In the genomic region with DNA sequence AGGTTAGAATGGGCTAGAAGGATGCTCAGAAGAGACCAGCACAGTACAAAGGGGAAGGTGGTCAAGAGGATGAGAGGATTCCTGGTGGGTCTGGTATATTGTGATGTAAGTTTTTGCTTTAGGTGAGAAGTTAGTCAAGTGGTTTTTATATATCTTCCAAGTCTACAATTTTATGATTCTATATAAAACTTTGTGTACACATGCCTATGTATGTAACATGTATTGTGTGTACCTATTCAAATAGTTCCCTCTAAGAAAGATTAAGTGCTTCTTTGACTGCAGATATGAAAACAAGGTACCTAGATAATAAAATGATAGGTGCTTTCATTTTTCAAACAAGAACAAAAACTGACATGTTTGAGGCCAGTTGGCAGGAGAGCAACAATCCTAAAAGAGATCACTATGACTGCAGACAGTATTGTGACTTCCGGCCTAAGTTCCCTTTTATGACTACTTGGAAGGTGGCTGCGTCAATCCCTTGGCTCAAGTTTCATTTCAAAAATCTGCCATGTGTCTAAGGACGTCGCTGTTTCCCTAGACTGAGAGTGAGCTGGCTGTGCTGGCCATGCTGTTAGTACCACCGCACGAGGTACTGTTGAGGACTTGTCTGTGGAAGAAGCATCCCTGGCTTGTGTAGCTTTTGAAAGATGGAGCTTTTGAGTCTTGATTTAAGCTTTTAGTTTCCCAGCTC, we compare ENCODE assay signal across 8 cellular contexts.
DNase-seq lines count a peak whose midpoint lies in the region; ATAC-seq and TF ChIP-seq lines count a peak whose summit lies in the region.

No MANE protein-coding gene starts in this region.

- H3K36me3 ChIP-seq in HEK293 (ENCODE audit: control insufficient read depth in 2 of 2, insufficient read depth in 1 of 2, low read length in 2 of 2) (no peaks in the 10 kb centered on the region; a peak in 1 of 3 replicates), heart right ventricle (peaks cover 0 to 8% (median 0%) of the 10 kb centered on the region in 9 donors), thymus (ENCODE audit: control insufficient read depth, insufficient read depth) (no peaks in the 10 kb centered on the region), WERI-Rb-1 (no peaks in the 10 kb centered on the region; the same call in 1 of the 2 replicates)

- no peak overlapping the region for H3K27ac ChIP-seq in HEK293 (ENCODE audit: extremely low read depth, low read depth, low read length)
- H3K27ac ChIP-seq in heart right ventricle: peak overlapping the region in 4 of 10 donors; percentile 35 to 75 (median 47)
- peak overlapping the region; percentile 58 for H3K27ac ChIP-seq in thymus (ENCODE audit: low read depth)
- H3K27ac ChIP-seq in WERI-Rb-1: no peak overlapping the region

- H3K4me3 ChIP-seq in HEK293 (ENCODE audit: low read depth, low read length): no peak overlapping the region
- H3K4me3 ChIP-seq in heart right ventricle: no peak overlapping the region
- no peak overlapping the region for H3K4me3 ChIP-seq in thymus (ENCODE audit: low read length)
- H3K4me3 ChIP-seq in WERI-Rb-1 (ENCODE audit: low read depth, low read length): no peak overlapping the region

- ATAC-seq in GM18499 (IDR thresholded peaks at IDR 0.05; ENCODE audit: insufficient read depth, unreplicated experiment) (peak; percentile 61), heart right ventricle (peak in 7 of 8 donors; percentile 74 to 87 (median 78))

- POLR2A ChIA-PET in HEK293 (lab: Yijun Ruan, JAX): no interaction called here

- peak; percentile 90 to 92 for DNase-seq in NOMO-1 (lab: John Stamatoyannopoulos, UW; ENCODE audit: unreplicated experiment in 2 of 2)
- DNase-seq in heart right ventricle: peak in 1 of 2 donors; percentile 43
- DNase-seq in iPS-NIHi7 (ENCODE audit: extremely low spot score): no peak
- no peak for DNase-seq in WERI-Rb-1
- DNase-seq in NCI-H510A (lab: John Stamatoyannopoulos, UW): no peak

- H3K4me1 ChIP-seq in HEK293 (ENCODE audit: control insufficient read depth, insufficient read depth, low read length) (no peaks in the 10 kb centered on the region), heart right ventricle (peaks cover 0 to 16% (median 0%) of the 10 kb centered on the region in 9 donors), thymus (ENCODE audit: control insufficient read depth, insufficient read depth, low read length) (no peaks in the 10 kb centered on the region)

- H3K27me3 ChIP-seq in heart right ventricle (no peaks in the 10 kb centered on the region), thymus (ENCODE audit: control insufficient read depth, insufficient read depth) (no peaks in the 10 kb centered on the region), WERI-Rb-1 (ENCODE audit: insufficient read depth, low read depth, severe bottlenecking) (no peaks in the 10 kb centered on the region)

- intact Hi-C loops in heart right ventricle (cut with DNase I): no loop called here

- 69 to 84% methylated on average over 6 of the region's 6 CpGs for WGBS in heart right ventricle, 2 donors
- WGBS in thymus: 40% methylated on average over 6 of the region's 6 CpGs

- TF ChIP-seq CTCF in HEK293 (tag by site-specific recombination; IDR thresholded peaks at IDR 0.05) (no peak), heart right ventricle (IDR thresholded peaks at IDR 0.05) (peak in 1 of 9 donors; percentile 12), WERI-Rb-1 (IDR thresholded peaks at IDR 0.05; ENCODE audit: low read depth, low read length) (no peak)

- H3K9me3 ChIP-seq in HEK293 (ENCODE audit: control insufficient read depth, insufficient read depth, low read depth, low read length) (no peaks in the 10 kb centered on the region), heart right ventricle (no peaks in the 10 kb centered on the region), thymus (ENCODE audit: control insufficient read depth) (no peaks in the 10 kb centered on the region), WERI-Rb-1 (ENCODE audit: severe bottlenecking) (no peaks in the 10 kb centered on the region)

- CTCF ChIA-PET in HEK293 (lab: Yijun Ruan, JAX): interaction anchor here (0.6 kb wide), 1 partner anchor 20 kb away, joined by 4 read pairs; no protein-coding TSS in a partner anchor

TF ChIP-seq in HEK293, 187 proteins besides CTCF, POLR2A, EP300 and RAD21:
- TF ChIP-seq ZNF211 (tag by site-specific recombination; IDR thresholded peaks at IDR 0.05; ENCODE audit: low read depth): no peak
- no peak for TF ChIP-seq ZNF248 (tag by site-specific recombination; IDR thresholded peaks at IDR 0.05)
- TF ChIP-seq SETDB1 (IDR thresholded peaks at IDR 0.05; ENCODE audit: insufficient read length, low read length): peak; percentile 43
- no peak for TF ChIP-seq ZNF510 (tag by site-specific recombination; IDR thresholded peaks at IDR 0.05; ENCODE audit: insufficient replicate concordance)
- TF ChIP-seq GLI2 (tag by site-specific recombination; IDR thresholded peaks at IDR 0.05; ENCODE audit: borderline replicate concordance, low read depth): no peak
- no peak for TF ChIP-seq ZFHX2 (tag by site-specific recombination; conservative IDR thresholded peaks at IDR 0.05)
- TF ChIP-seq SALL2 (tag by site-specific recombination; IDR thresholded peaks at IDR 0.05; ENCODE audit: borderline replicate concordance): no peak
- no peak for TF ChIP-seq ZNF48 (tag by site-specific recombination; IDR thresholded peaks at IDR 0.05)

Comparison
In these comparisons a context has a peak if more than half of its experiments do, and no peak if none do; other contexts are left out.
1. DNase-seq: peak in NOMO-1 (2 of 2); none in iPS-NIHi7 (single experiment), WERI-Rb-1 (single experiment) and NCI-H510A (single experiment).